Comparison of ENCODE assay signal across 8 cellular contexts in the genomic region with DNA sequence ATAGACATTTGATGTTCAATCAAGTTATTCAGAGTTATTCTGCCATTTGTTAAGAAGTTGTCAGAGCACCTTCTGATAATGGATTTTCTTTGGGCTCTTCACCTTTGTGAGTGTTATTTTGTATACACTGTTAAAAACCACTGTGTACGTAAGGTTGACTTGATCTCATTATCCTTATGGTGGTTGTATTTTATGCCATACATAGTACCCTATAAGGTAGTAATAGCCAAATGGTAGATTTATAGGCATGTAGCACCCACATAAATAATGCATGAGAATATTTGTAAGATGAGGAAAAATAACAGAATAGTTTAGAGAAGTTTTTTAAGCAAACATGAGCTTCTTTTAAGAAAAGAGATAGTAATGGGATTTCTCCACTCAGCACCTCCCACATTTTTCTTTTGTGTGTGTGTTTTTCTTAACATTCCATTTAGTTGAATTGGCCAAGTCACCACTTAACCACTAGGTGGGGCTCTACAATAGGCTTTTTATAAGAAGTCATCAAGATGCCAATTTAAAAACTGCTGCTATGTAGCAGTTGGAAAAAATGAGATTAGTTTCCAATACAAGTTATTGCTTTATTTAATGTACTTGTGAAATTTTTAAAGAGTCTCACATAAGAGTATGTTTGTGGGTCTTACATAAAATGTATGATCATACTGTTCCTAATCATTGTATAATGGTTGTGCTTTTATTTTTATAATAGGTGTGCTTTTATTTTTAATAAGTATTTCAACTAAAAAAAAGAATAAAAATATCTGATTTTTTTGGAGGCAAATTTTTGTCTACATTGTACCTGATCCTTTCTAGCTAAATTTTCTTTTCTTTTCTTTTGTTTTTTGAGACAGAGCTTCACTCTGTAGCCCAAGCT. TPM values are rescaled to one million over a fixed set of nuclear protein-coding genes. Genes with fewer than 3 reads are reported as not detected.
A peak's percentile ranks its signal among the peaks of the same experiment; 100 is the strongest.
DNase-seq lines count a peak whose midpoint lies in the region; TF ChIP-seq lines count a peak whose summit lies in the region.

No MANE protein-coding gene starts in this region.

- BruUV-seq in Calu3 (replicated peaks; lab: Mats Ljungman, UMichigan), result no TSS peak

- TF ChIP-seq CTCF in Calu3 (IDR thresholded peaks at IDR 0.05; ENCODE audit: unreplicated experiment) (peak; percentile 50), left ventricle myocardium inferior (IDR thresholded peaks at IDR 0.05; ENCODE audit: borderline replicate concordance) (peak; percentile 89), retinal pigment epithelial cell (conservative IDR thresholded peaks at IDR 0.05; ENCODE audit: low read depth, low read length) (peak; percentile 90)

- no peak overlapping the region for H3K27ac ChIP-seq in left ventricle myocardium inferior (replicated peaks)

- H3K4me1 ChIP-seq in HAP-1 (no peaks in the 10 kb centered on the region; the same call in 1 of the 2 replicates), left ventricle myocardium inferior (peaks cover 3% of the 10 kb centered on the region)

- no peak overlapping the region for H3K27ac Mint-ChIP-seq in Calu3 (ENCODE audit: unreplicated experiment)

- no peak overlapping the region for H3K4me3 ChIP-seq in HAP-1
- H3K4me3 ChIP-seq in left ventricle myocardium inferior, result no peak overlapping the region
- no peak overlapping the region for H3K4me3 ChIP-seq in retinal pigment epithelial cell (ENCODE audit: low read length)

- DNase-seq in Calu3 (peak; percentile 45), HAP-1 (ENCODE audit: low spot score in 2 of 2) (peak; percentile 70 to 77), NCI-H345 (lab: John Stamatoyannopoulos, UW) (peak; percentile 63), amniotic epithelial cell (ENCODE audit: low read depth) (peak; percentile 87), left ventricle myocardium inferior (no peak), retinal pigment epithelial cell (ENCODE audit: low read depth) (peak; percentile 58), T1000 (lab: John Stamatoyannopoulos, UW) (no peak), GM19240 (ENCODE audit: insufficient read length, low spot score) (no peak)

- in situ Hi-C loops in HAP-1 (cut with MboI; ENCODE audit: low sequenced_read_pairs), result no loop called here

- peaks cover 19% of the 10 kb centered on the region for H3K36me3 Mint-ChIP-seq in Calu3 (ENCODE audit: insufficient read depth, unreplicated experiment)

- CTCF ChIA-PET in Calu3 (lab: Charles Lee), result interaction anchor here (0.7 to 1.0 kb wide), 2 partner anchors 24 to 545 kb away, joined by 3 read pairs; no protein-coding TSS in a partner anchor

- H3K9me3 Mint-ChIP-seq in Calu3 (ENCODE audit: low read depth, unreplicated experiment), result no peaks in the 10 kb centered on the region

- no peaks in the 10 kb centered on the region for H3K27me3 Mint-ChIP-seq in Calu3 (ENCODE audit: unreplicated experiment)

- H3K4me1 Mint-ChIP-seq in Calu3 (ENCODE audit: low read depth, unreplicated experiment), result no peaks in the 10 kb centered on the region

- H3K4me3 Mint-ChIP-seq in Calu3 (ENCODE audit: low read depth, unreplicated experiment), result no peak overlapping the region

- H3K9me3 ChIP-seq in HAP-1, result no peaks in the 10 kb centered on the region
- no peaks in the 10 kb centered on the region for H3K9me3 ChIP-seq in left ventricle myocardium inferior (replicated peaks)

- H3K27me3 ChIP-seq in HAP-1 (ENCODE audit: low read depth) (no peaks in the 10 kb centered on the region), left ventricle myocardium inferior (ENCODE audit: low read depth) (no peaks in the 10 kb centered on the region)

- H3K36me3 ChIP-seq in HAP-1 (replicated peaks) (peaks cover 90% of the 10 kb centered on the region), left ventricle myocardium inferior (peaks cover 83% of the 10 kb centered on the region)

- intact Hi-C loops in Calu3 (cut with micrococcal nuclease; ENCODE audit: unreplicated experiment) (no loop called here), left ventricle myocardium inferior (cut with micrococcal nuclease) (no loop called here)

RNA-seq across cellular contexts. Expression of a gene that starts 41.1 kb away (rescaled TPM):
- 23.8 and 25.6 TPM in 2 replicates for total RNA-seq in Calu3 (2022)
- 28.2 TPM for total RNA-seq in left ventricle myocardium inferior

Comparison
In these comparisons a context has a peak if more than half of its experiments do, and no peak if none do; other contexts are left out.
1. DNase-seq: peak in Calu3 (single experiment), HAP-1 (2 of 2), NCI-H345 (single experiment), amniotic epithelial cell (single experiment) and retinal pigment epithelial cell (single experiment); none in left ventricle myocardium inferior (single experiment), T1000 (single experiment) and GM19240 (single experiment).
2. Peak in every context shown above with its lines, with median percentiles within 50 percentile points of each other: CTCF ChIP-seq.